18 cellular contexts compared by ENCODE assay signal in the genomic region with DNA sequence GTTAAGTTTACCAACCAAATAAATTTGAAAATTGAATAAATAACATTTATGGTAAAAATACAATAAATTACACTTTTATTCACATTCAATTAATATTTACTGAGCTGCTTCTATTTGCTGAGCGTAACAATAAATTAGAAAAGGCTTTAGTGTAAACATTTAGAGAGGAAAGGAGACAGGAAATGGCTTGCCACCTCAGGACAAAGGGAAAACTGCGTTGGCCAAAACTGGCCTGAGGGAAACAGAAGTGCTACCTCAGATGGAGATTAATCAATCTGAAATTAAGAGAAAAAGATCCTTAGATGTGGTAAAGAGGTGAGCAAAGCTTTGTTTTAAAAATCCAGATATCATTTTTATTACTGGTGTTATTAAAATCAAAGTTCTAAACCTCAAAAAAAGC.
DNase-seq lines count a peak whose midpoint lies in the region; ATAC-seq and TF ChIP-seq lines count a peak whose summit lies in the region.
"Had no signal": no experiment of that assay in that cellular context is flagged by ENCODE, and none has a peak within 500 bp of the region (broad histone marks: within the 10 kb centered on the region; RNA-seq: fewer than 3 reads in every experiment).

No MANE protein-coding gene starts in this region.

- POLR2A ChIA-PET in naive thymus-derived CD8-positive, alpha-beta T cell (lab: Charles Lee) = no interaction called here

- H3K27ac ChIP-seq in coronary artery = no peak overlapping the region

- peak overlapping the region; percentile 70 for H3K27ac Mint-ChIP-seq in endothelial cell (ENCODE audit: unreplicated experiment)
- H3K27ac Mint-ChIP-seq in activated naive CD4-positive, alpha-beta T cell treated with anti-CD3 and anti-CD28 coated beads, Interleukin-2, amount 50 U/mL, for 72 hours = no peak overlapping the region
- no peak overlapping the region for H3K27ac Mint-ChIP-seq in naive thymus-derived CD8-positive, alpha-beta T cell
- H3K27ac Mint-ChIP-seq: CD4-positive, CD25-positive, alpha-beta regulatory T cell; H9 had no signal

- H3K4me3 Mint-ChIP-seq in endothelial cell (ENCODE audit: unreplicated experiment) = no peak overlapping the region
- no peak overlapping the region for H3K4me3 Mint-ChIP-seq in naive thymus-derived CD8-positive, alpha-beta T cell
- H3K4me3 Mint-ChIP-seq: CD4-positive, CD25-positive, alpha-beta regulatory T cell; H9 had no signal

- H3K4me1 Mint-ChIP-seq in endothelial cell (ENCODE audit: unreplicated experiment) = no peaks in the 10 kb centered on the region
- H3K4me1 Mint-ChIP-seq in naive thymus-derived CD8-positive, alpha-beta T cell = no peaks in the 10 kb centered on the region
- H3K4me1 Mint-ChIP-seq: CD4-positive, CD25-positive, alpha-beta regulatory T cell; H9 had no signal

- TF ChIP-seq CTCF in LNCaP clone FGC (IDR thresholded peaks at IDR 0.05; ENCODE audit: control insufficient read depth, extremely low read depth, insufficient read depth) (no peak), endothelial cell (IDR thresholded peaks at IDR 0.05; ENCODE audit: unreplicated experiment) (no peak), coronary artery (IDR thresholded peaks at IDR 0.05) (no peak)

- no peak for ATAC-seq in activated naive CD4-positive, alpha-beta T cell treated with anti-CD3 and anti-CD28 coated beads, Interleukin-2, amount 50 U/mL, for 72 hours
- no peak for ATAC-seq in naive thymus-derived CD8-positive, alpha-beta T cell
- ATAC-seq: K562 had no signal

- no peaks in the 10 kb centered on the region for H3K9me3 Mint-ChIP-seq in endothelial cell (ENCODE audit: unreplicated experiment)
- peaks cover 8 to 10% of the 10 kb centered on the region in 2 donors for H3K9me3 Mint-ChIP-seq in activated naive CD4-positive, alpha-beta T cell treated with anti-CD3 and anti-CD28 coated beads, Interleukin-2, amount 50 U/mL, for 72 hours
- peaks cover 0 to 28% (median 16%) of the 10 kb centered on the region in 9 donors for H3K9me3 Mint-ChIP-seq in naive thymus-derived CD8-positive, alpha-beta T cell

- H3K27me3 Mint-ChIP-seq in endothelial cell (ENCODE audit: unreplicated experiment) = peaks cover 1% of the 10 kb centered on the region
- peaks cover 0 to 2% (median 0%) of the 10 kb centered on the region in 5 donors for H3K27me3 Mint-ChIP-seq in naive thymus-derived CD8-positive, alpha-beta T cell
- H3K27me3 Mint-ChIP-seq: CD4-positive, CD25-positive, alpha-beta regulatory T cell had no signal

- DNase-seq in COLO668 (lab: John Stamatoyannopoulos, UW; ENCODE audit: unreplicated experiment) (peak; percentile 25), LNCaP clone FGC (ENCODE audit: low read depth) (peak; percentile 17), NCI-H748 (lab: John Stamatoyannopoulos, UW; ENCODE audit: unreplicated experiment) (peak; percentile 78), endothelial cell (ENCODE audit: low spot score) (no peak), coronary artery (ENCODE audit: low spot score) (no peak)
- DNase-seq in activated naive CD4-positive, alpha-beta T cell treated with anti-CD3 and anti-CD28 coated beads, Interleukin-2, amount 50 U/mL, for 72 hours (ENCODE audit: low spot score in 2 of 2) = no peak
- no peak for DNase-seq in naive thymus-derived CD8-positive, alpha-beta T cell
- DNase-seq in activated CD4-positive, alpha-beta T cell treated with anti-CD3 and anti-CD28 coated beads, Interleukin-2, amount 50 U/mL, for 48 hours = no peak
- DNase-seq: BE2C; Caco-2; CD4-positive, CD25-positive, alpha-beta regulatory T cell; H9; NCI-H1436; NCI-H2029 treated with DMSO at 0.1 percent for 48 hours; NCI-H2171; NCI-H446; SW 1271 had no signal

- peaks cover 8% of the 10 kb centered on the region for H3K36me3 Mint-ChIP-seq in endothelial cell (ENCODE audit: low read depth, unreplicated experiment)
- H3K36me3 Mint-ChIP-seq in activated naive CD4-positive, alpha-beta T cell treated with anti-CD3 and anti-CD28 coated beads, Interleukin-2, amount 50 U/mL, for 72 hours = peaks cover 0 to 6% of the 10 kb centered on the region in 2 donors
- H3K36me3 Mint-ChIP-seq in naive thymus-derived CD8-positive, alpha-beta T cell = no peaks in the 10 kb centered on the region
- H3K36me3 Mint-ChIP-seq: CD4-positive, CD25-positive, alpha-beta regulatory T cell had no signal

- H3K4me3 ChIP-seq in LNCaP clone FGC (ENCODE audit: low read depth, low read length) (no peak overlapping the region), coronary artery (no peak overlapping the region)
- H3K4me3 ChIP-seq: K562 had no signal

Comparison
In these comparisons a context has a peak if more than half of its experiments do, and no peak if none do; other contexts are left out.
1. DNase-seq: peak in COLO668 (single experiment), LNCaP clone FGC (single experiment) and NCI-H748 (single experiment); none in endothelial cell (single experiment), activated naive CD4-positive, alpha-beta T cell treated with anti-CD3 and anti-CD28 coated beads, Interleukin-2, amount 50 U/mL, for 72 hours (0 of 2), naive thymus-derived CD8-positive, alpha-beta T cell (0 of 10), activated CD4-positive, alpha-beta T cell treated with anti-CD3 and anti-CD28 coated beads, Interleukin-2, amount 50 U/mL, for 48 hours (0 of 2) and coronary artery (single experiment).